In genomic region chr7:445563-446288, GRCh38 we compare ENCODE assay signal across 2 cellular contexts.
TF ChIP-seq lines count a peak whose summit lies in the region.

No MANE protein-coding gene starts in this region.

TF ChIP-seq in GM23338, 12 proteins besides CTCF, POLR2A, EP300 and RAD21:
- TF ChIP-seq STAT1 (IDR thresholded peaks at IDR 0.05; ENCODE audit: unreplicated experiment) (no peak), ETS1 (IDR thresholded peaks at IDR 0.05) (no peak), CREB1 (CRISPR knock-in tag; IDR thresholded peaks at IDR 0.05; ENCODE audit: low read depth) (no peak), POLR2AphosphoS5 (IDR thresholded peaks at IDR 0.05; ENCODE audit: low read depth) (no peak), ZNF462 (CRISPR knock-in tag; IDR thresholded peaks at IDR 0.05) (no peak), NANOG (IDR thresholded peaks at IDR 0.05; ENCODE audit: borderline replicate concordance) (no peak), JUNB (IDR thresholded peaks at IDR 0.05; ENCODE audit: unreplicated experiment) (no peak)
- TF ChIP-seq, protein P1, sequence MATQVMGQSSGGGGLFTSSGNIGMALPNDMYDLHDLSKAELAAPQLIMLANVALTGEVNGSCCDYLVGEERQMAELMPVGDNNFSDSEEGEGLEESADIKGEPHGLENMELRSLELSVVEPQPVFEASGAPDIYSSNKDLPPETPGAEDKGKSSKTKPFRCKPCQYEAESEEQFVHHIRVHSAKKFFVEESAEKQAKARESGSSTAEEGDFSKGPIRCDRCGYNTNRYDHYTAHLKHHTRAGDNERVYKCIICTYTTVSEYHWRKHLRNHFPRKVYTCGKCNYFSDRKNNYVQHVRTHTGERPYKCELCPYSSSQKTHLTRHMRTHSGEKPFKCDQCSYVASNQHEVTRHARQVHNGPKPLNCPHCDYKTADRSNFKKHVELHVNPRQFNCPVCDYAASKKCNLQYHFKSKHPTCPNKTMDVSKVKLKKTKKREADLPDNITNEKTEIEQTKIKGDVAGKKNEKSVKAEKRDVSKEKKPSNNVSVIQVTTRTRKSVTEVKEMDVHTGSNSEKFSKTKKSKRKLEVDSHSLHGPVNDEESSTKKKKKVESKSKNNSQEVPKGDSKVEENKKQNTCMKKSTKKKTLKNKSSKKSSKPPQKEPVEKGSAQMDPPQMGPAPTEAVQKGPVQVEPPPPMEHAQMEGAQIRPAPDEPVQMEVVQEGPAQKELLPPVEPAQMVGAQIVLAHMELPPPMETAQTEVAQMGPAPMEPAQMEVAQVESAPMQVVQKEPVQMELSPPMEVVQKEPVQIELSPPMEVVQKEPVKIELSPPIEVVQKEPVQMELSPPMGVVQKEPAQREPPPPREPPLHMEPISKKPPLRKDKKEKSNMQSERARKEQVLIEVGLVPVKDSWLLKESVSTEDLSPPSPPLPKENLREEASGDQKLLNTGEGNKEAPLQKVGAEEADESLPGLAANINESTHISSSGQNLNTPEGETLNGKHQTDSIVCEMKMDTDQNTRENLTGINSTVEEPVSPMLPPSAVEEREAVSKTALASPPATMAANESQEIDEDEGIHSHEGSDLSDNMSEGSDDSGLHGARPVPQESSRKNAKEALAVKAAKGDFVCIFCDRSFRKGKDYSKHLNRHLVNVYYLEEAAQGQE (IDR thresholded peaks at IDR 0.05; ENCODE audit: unreplicated experiment): no peak
TF ChIP-seq in GM23338: peak in this region for 0.

TF ChIP-seq in IMR-90, 13 proteins besides CTCF, POLR2A, EP300 and RAD21:
- TF ChIP-seq NFE2L2 (IDR thresholded peaks at IDR 0.05; ENCODE audit: low read depth, low read length): no peak
- no peak for TF ChIP-seq CEBPB (IDR thresholded peaks at IDR 0.05; ENCODE audit: low read depth, low read length)
- no peak for TF ChIP-seq MXI1 (IDR thresholded peaks at IDR 0.05; ENCODE audit: borderline replicate concordance, low read depth, low read length)
- no peak for TF ChIP-seq MAFK (IDR thresholded peaks at IDR 0.05; ENCODE audit: low read depth, low read length)
- TF ChIP-seq USF2 (IDR thresholded peaks at IDR 0.05; ENCODE audit: low read depth, low read length): no peak
- TF ChIP-seq SMC3 (IDR thresholded peaks at IDR 0.05; ENCODE audit: low read depth, low read length): no peak
- no peak for TF ChIP-seq BHLHE40 (IDR thresholded peaks at IDR 0.05; ENCODE audit: low read depth, low read length)
- TF ChIP-seq, protein P2, sequence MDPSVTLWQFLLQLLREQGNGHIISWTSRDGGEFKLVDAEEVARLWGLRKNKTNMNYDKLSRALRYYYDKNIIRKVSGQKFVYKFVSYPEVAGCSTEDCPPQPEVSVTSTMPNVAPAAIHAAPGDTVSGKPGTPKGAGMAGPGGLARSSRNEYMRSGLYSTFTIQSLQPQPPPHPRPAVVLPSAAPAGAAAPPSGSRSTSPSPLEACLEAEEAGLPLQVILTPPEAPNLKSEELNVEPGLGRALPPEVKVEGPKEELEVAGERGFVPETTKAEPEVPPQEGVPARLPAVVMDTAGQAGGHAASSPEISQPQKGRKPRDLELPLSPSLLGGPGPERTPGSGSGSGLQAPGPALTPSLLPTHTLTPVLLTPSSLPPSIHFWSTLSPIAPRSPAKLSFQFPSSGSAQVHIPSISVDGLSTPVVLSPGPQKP (IDR thresholded peaks at IDR 0.05; ENCODE audit: borderline replicate concordance, low read depth, low read length): no peak
- no peak for TF ChIP-seq CHD1 (IDR thresholded peaks at IDR 0.05; ENCODE audit: low read depth, low read length)
- no peak for TF ChIP-seq RCOR1 (IDR thresholded peaks at IDR 0.05; ENCODE audit: insufficient replicate concordance, low read length)
- TF ChIP-seq FOS (IDR thresholded peaks at IDR 0.05; ENCODE audit: low read depth, low read length): no peak
- TF ChIP-seq MAZ (IDR thresholded peaks at IDR 0.05; ENCODE audit: borderline replicate concordance, low read depth, low read length): no peak
- no peak for TF ChIP-seq RFX5 (IDR thresholded peaks at IDR 0.05; ENCODE audit: low read depth, low read length)
TF ChIP-seq in IMR-90: peak in this region for 0.
